Comparison of ENCODE assay signal across 1 cellular context in genomic region chr17:17904171-17905035, GRCh38.
TF ChIP-seq lines count a peak whose summit lies in the region.

No MANE protein-coding gene starts in this region.

TF ChIP-seq in H1, 55 proteins besides CTCF, POLR2A, EP300 and RAD21:
- TF ChIP-seq CHD7 (IDR thresholded peaks at IDR 0.05; ENCODE audit: insufficient replicate concordance, low read length), result no peak
- TF ChIP-seq YY1 (IDR thresholded peaks at IDR 0.05; ENCODE audit: low read depth, low read length), result no peak
- no peak for TF ChIP-seq JUN (IDR thresholded peaks at IDR 0.05; ENCODE audit: low read depth, low read length)
- TF ChIP-seq JUND (IDR thresholded peaks at IDR 0.05; ENCODE audit: low read length), result no peak
- no peak for TF ChIP-seq CBX8 (IDR thresholded peaks at IDR 0.05; ENCODE audit: borderline replicate concordance, low read depth, low read length)
- no peak for TF ChIP-seq RFX5 (IDR thresholded peaks at IDR 0.05; ENCODE audit: borderline replicate concordance, low read depth, low read length)
- TF ChIP-seq SIN3A (conservative IDR thresholded peaks at IDR 0.05 in 1 of 2, IDR thresholded peaks at IDR 0.05 in 1 of 2; ENCODE audit: low read depth in 1 of 2, low read length in 2 of 2), result no peak
- TF ChIP-seq CTBP2 (IDR thresholded peaks at IDR 0.05; ENCODE audit: borderline replicate concordance, insufficient read depth, insufficient read length, low read length), result no peak
- TF ChIP-seq POLR2AphosphoS5 (IDR thresholded peaks at IDR 0.05; ENCODE audit: low read depth, low read length), result no peak
- no peak for TF ChIP-seq KDM1A (IDR thresholded peaks at IDR 0.05; ENCODE audit: borderline replicate concordance, low read length)
- no peak for TF ChIP-seq SIRT6 (IDR thresholded peaks at IDR 0.05; ENCODE audit: low read length)
- no peak for TF ChIP-seq TCF12 (IDR thresholded peaks at IDR 0.05; ENCODE audit: low read depth, low read length)
- no peak for TF ChIP-seq SP2 (IDR thresholded peaks at IDR 0.05; ENCODE audit: low read length)
- no peak for TF ChIP-seq SAP30 (IDR thresholded peaks at IDR 0.05; ENCODE audit: insufficient read depth, insufficient replicate concordance, low read length)
- TF ChIP-seq NRF1 (IDR thresholded peaks at IDR 0.05; ENCODE audit: low read depth, low read length), result no peak
- TF ChIP-seq PHF8 (conservative IDR thresholded peaks at IDR 0.05; ENCODE audit: low read depth, low read length), result no peak
- no peak for TF ChIP-seq CHD1 (IDR thresholded peaks at IDR 0.05; ENCODE audit: low read depth, low read length)
- TF ChIP-seq HDAC2 (IDR thresholded peaks at IDR 0.05; ENCODE audit: borderline replicate concordance in 1 of 2, low read depth in 2 of 2, low read length in 2 of 2), result no peak
- TF ChIP-seq SP4 (IDR thresholded peaks at IDR 0.05; ENCODE audit: low read length), result no peak
- TF ChIP-seq BRCA1 (IDR thresholded peaks at IDR 0.05; ENCODE audit: low read depth, low read length), result no peak
TF ChIP-seq in H1: peak in this region for 0.
